In genomic region chr3:177150218-177150916, GRCh38 we compare ENCODE assay signal across 8 cellular contexts. TPM values are rescaled to one million over a fixed set of nuclear protein-coding genes. Genes with fewer than 3 reads are reported as not detected.
DNase-seq lines count a peak whose midpoint lies in the region; ATAC-seq and TF ChIP-seq lines count a peak whose summit lies in the region.

No MANE protein-coding gene starts in this region.

- H4K20me1 ChIP-seq in BLaER1: peaks cover 100% of the 10 kb centered on the region

- H3K9me3 Mint-ChIP-seq in activated naive CD4-positive, alpha-beta T cell treated with anti-CD3 and anti-CD28 coated beads, Interleukin-2, amount 10 ng/mL, durations not matched to agents 7 days and 5 days: no peaks in the 10 kb centered on the region

- no peak overlapping the region for H3K4me3 ChIP-seq in BLaER1
- H3K4me3 ChIP-seq in HEK293 (ENCODE audit: low read depth, low read length): no peak overlapping the region

- H3K36me3 Mint-ChIP-seq in T-helper 17 cell (ENCODE audit: low read depth): no peaks in the 10 kb centered on the region
- peaks cover 17% of the 10 kb centered on the region for H3K36me3 Mint-ChIP-seq in activated naive CD4-positive, alpha-beta T cell treated with anti-CD3 and anti-CD28 coated beads, Interleukin-2, amount 10 ng/mL, durations not matched to agents 7 days and 5 days

- DNase-seq in T-helper 17 cell: no peak
- peak; percentile 78 for DNase-seq in left kidney (ENCODE audit: low read depth, low spot score)
- DNase-seq in activated naive CD4-positive, alpha-beta T cell treated with anti-CD3 and anti-CD28 coated beads, Interleukin-2, amount 10 ng/mL, durations not matched to agents 7 days and 5 days: no peak
- no peak for DNase-seq in activated CD4-positive, alpha-beta T cell treated with anti-CD3 and anti-CD28 coated beads for 4 hours
- DNase-seq in NCI-H82 (lab: John Stamatoyannopoulos, UW): no peak
- DNase-seq in amniotic stem cell (lab: John Stamatoyannopoulos, UW): no peak

- TF ChIP-seq CTCF in HEK293 (tag by site-specific recombination; IDR thresholded peaks at IDR 0.05): no peak

- H3K4me3 Mint-ChIP-seq in T-helper 17 cell: peak overlapping the region; percentile 55
- no peak overlapping the region for H3K4me3 Mint-ChIP-seq in activated naive CD4-positive, alpha-beta T cell treated with anti-CD3 and anti-CD28 coated beads, Interleukin-2, amount 10 ng/mL, durations not matched to agents 7 days and 5 days

- POLR2A ChIA-PET in HEK293 (lab: Yijun Ruan, JAX): interaction anchor here (0.7 kb wide), 1 partner anchor 39 kb away, joined by 5 read pairs; no protein-coding TSS in a partner anchor

- CTCF ChIA-PET in HEK293 (lab: Yijun Ruan, JAX): no interaction called here
- CTCF ChIA-PET in activated naive CD4-positive, alpha-beta T cell treated with anti-CD3 and anti-CD28 coated beads, Interleukin-2, amount 10 ng/mL, durations not matched to agents 7 days and 5 days (lab: Charles Lee): no interaction called here

- H3K9me3 ChIP-seq in BLaER1: no peaks in the 10 kb centered on the region
- H3K9me3 ChIP-seq in HEK293 (ENCODE audit: control insufficient read depth, insufficient read depth, low read depth, low read length): no peaks in the 10 kb centered on the region
- H3K9me3 ChIP-seq in T-helper 17 cell (ENCODE audit: control insufficient read depth, low read length, poor library complexity, severe bottlenecking): no peaks in the 10 kb centered on the region

- peaks cover 55% of the 10 kb centered on the region for H3K36me3 ChIP-seq in BLaER1
- H3K36me3 ChIP-seq in HEK293 (ENCODE audit: control insufficient read depth in 2 of 2, insufficient read depth in 1 of 2, low read length in 2 of 2): no peaks in the 10 kb centered on the region; a peak in 1 of 3 replicates

- peaks cover 47% of the 10 kb centered on the region for H3K4me1 Mint-ChIP-seq in T-helper 17 cell
- peaks cover 46% of the 10 kb centered on the region for H3K4me1 Mint-ChIP-seq in activated naive CD4-positive, alpha-beta T cell treated with anti-CD3 and anti-CD28 coated beads, Interleukin-2, amount 10 ng/mL, durations not matched to agents 7 days and 5 days

- H3K4me2 ChIP-seq in BLaER1: peak overlapping the region; percentile 17

- H3K4me1 ChIP-seq in BLaER1: peaks cover 84% of the 10 kb centered on the region
- H3K4me1 ChIP-seq in HEK293 (ENCODE audit: control insufficient read depth, insufficient read depth, low read length): peaks cover 10% of the 10 kb centered on the region

- no peaks in the 10 kb centered on the region for H3K27me3 ChIP-seq in BLaER1

- no peaks in the 10 kb centered on the region for H3K27me3 Mint-ChIP-seq in T-helper 17 cell
- no peaks in the 10 kb centered on the region for H3K27me3 Mint-ChIP-seq in activated naive CD4-positive, alpha-beta T cell treated with anti-CD3 and anti-CD28 coated beads, Interleukin-2, amount 10 ng/mL, durations not matched to agents 7 days and 5 days

- peak; percentile 7 for ATAC-seq in T-helper 17 cell

- H3K27ac ChIP-seq in BLaER1 (no peak overlapping the region), HEK293 (ENCODE audit: extremely low read depth, low read depth, low read length) (peak overlapping the region; percentile 37)

- peak overlapping the region; percentile 60 for H3K27ac Mint-ChIP-seq in T-helper 17 cell
- H3K27ac Mint-ChIP-seq in activated naive CD4-positive, alpha-beta T cell treated with anti-CD3 and anti-CD28 coated beads, Interleukin-2, amount 10 ng/mL, durations not matched to agents 7 days and 5 days: no peak overlapping the region

- H3K9ac ChIP-seq in BLaER1: no peak overlapping the region

TF ChIP-seq in HEK293, 187 proteins besides CTCF, POLR2A, EP300 and RAD21:
- no peak for TF ChIP-seq ZNF10 (tag by site-specific recombination; IDR thresholded peaks at IDR 0.05)
- no peak for TF ChIP-seq ZNF629 (tag by site-specific recombination; IDR thresholded peaks at IDR 0.05)
- no peak for TF ChIP-seq ZNF600 (tag by site-specific recombination; IDR thresholded peaks at IDR 0.05)
- no peak for TF ChIP-seq ZNF510 (tag by site-specific recombination; IDR thresholded peaks at IDR 0.05; ENCODE audit: insufficient replicate concordance)
- no peak for TF ChIP-seq ZNF146 (tag by site-specific recombination; IDR thresholded peaks at IDR 0.05)
- TF ChIP-seq ZNF473 (tag by site-specific recombination; IDR thresholded peaks at IDR 0.05): no peak
- no peak for TF ChIP-seq ZNF423 (tag by site-specific recombination; IDR thresholded peaks at IDR 0.05)
- TF ChIP-seq ZSCAN4 (tag by site-specific recombination; IDR thresholded peaks at IDR 0.05): no peak
- TF ChIP-seq AEBP2 (tag by site-specific recombination; IDR thresholded peaks at IDR 0.05; ENCODE audit: borderline replicate concordance): no peak
- TF ChIP-seq ZBTB1 (tag by site-specific recombination; IDR thresholded peaks at IDR 0.05): no peak
- TF ChIP-seq ZFP41 (tag by site-specific recombination; IDR thresholded peaks at IDR 0.05; ENCODE audit: borderline replicate concordance): no peak
- TF ChIP-seq GLIS1 (tag by site-specific recombination; IDR thresholded peaks at IDR 0.05): no peak
- no peak for TF ChIP-seq ZNF792 (tag by site-specific recombination; IDR thresholded peaks at IDR 0.05)
- no peak for TF ChIP-seq WT1 (tag by site-specific recombination; IDR thresholded peaks at IDR 0.05)
- TF ChIP-seq ZNF626 (tag by site-specific recombination; IDR thresholded peaks at IDR 0.05): no peak
- TF ChIP-seq KLF16 (tag by site-specific recombination; IDR thresholded peaks at IDR 0.05): no peak
- TF ChIP-seq ZNF548 (tag by site-specific recombination; IDR thresholded peaks at IDR 0.05): no peak
- TF ChIP-seq SP2 (tag by site-specific recombination; IDR thresholded peaks at IDR 0.05): no peak
- no peak for TF ChIP-seq ZNF623 (tag by site-specific recombination; IDR thresholded peaks at IDR 0.05)

RNA-seq across cellular contexts. Expression of gene TBL1XR1, which starts 46.9 kb away (rescaled TPM):
- total RNA-seq in T-helper 17 cell: 100 to 1,000 TPM; 115 to 136 TPM
